ENCODE assay signal across 1 cellular context in genomic region chr3:31356941-31357340, GRCh38.
TF ChIP-seq lines count a peak whose summit lies in the region.

No MANE protein-coding gene starts in this region.

TF ChIP-seq in K562, 482 proteins besides CTCF, POLR2A, EP300 and RAD21 (continued from another document and continues in another):
- peak; percentile 40; the same call in 1 of the 2 replicates for TF ChIP-seq GMEB1 (CRISPR knock-in tag; IDR thresholded peaks at IDR 0.05)
- TF ChIP-seq HDGF (IDR thresholded peaks at IDR 0.05) = no peak
- TF ChIP-seq SRSF7 (optimal IDR thresholded peaks at IDR 0.05; ENCODE audit: low read depth, low read length) = no peak
- TF ChIP-seq POLR2G (IDR thresholded peaks at IDR 0.05; ENCODE audit: low read depth, low read length) = no peak
- TF ChIP-seq CEBPB (tag; IDR thresholded peaks at IDR 0.05) = peak; percentile 89
- no peak for TF ChIP-seq TRIM25 (IDR thresholded peaks at IDR 0.05; ENCODE audit: borderline replicate concordance)
- TF ChIP-seq ZNF280B (CRISPR knock-in tag; IDR thresholded peaks at IDR 0.05) = no peak
- TF ChIP-seq EHMT2 (IDR thresholded peaks at IDR 0.05) = peak; percentile 76; the same call in 1 of the 2 replicates
- peak; percentile 85; the same call in 1 of the 2 replicates for TF ChIP-seq GATAD2A (IDR thresholded peaks at IDR 0.05)
- TF ChIP-seq ZNF766 (CRISPR knock-in tag; conservative IDR thresholded peaks at IDR 0.05) = peak; percentile 77
- 0 out of 4 replicates have a peak, but pooled peaks of 1 of the 2 experiments have one; percentile 58 for TF ChIP-seq ZNF639 (CRISPR knock-in tag; conservative IDR thresholded peaks at IDR 0.05 in 1 of 2, IDR thresholded peaks at IDR 0.05 in 1 of 2)
- no peak for TF ChIP-seq ZNF263 (CRISPR knock-in tag; IDR thresholded peaks at IDR 0.05; ENCODE audit: borderline replicate concordance)
- peak; percentile 89 for TF ChIP-seq CXXC5 (CRISPR knock-in tag; IDR thresholded peaks at IDR 0.05)
- peak; percentile 67 for TF ChIP-seq SMARCA4 (IDR thresholded peaks at IDR 0.05)
- no peak for TF ChIP-seq CCNT2 (IDR thresholded peaks at IDR 0.05; ENCODE audit: borderline replicate concordance, extremely low read depth, insufficient read length, low read depth, low read length)
- peak; percentile 88; the same call in 1 of the 2 replicates for TF ChIP-seq DMBX1 (CRISPR knock-in tag; IDR thresholded peaks at IDR 0.05; ENCODE audit: borderline replicate concordance)
- TF ChIP-seq ATF1 (CRISPR knock-in tag; IDR thresholded peaks at IDR 0.05) = no peak
- TF ChIP-seq ATF1 (tag; IDR thresholded peaks at IDR 0.05) = no peak; the same call in 1 of the 2 replicates
- 0 out of 2 replicates have a peak, but pooled peaks have one; percentile 32 for TF ChIP-seq ZNF668 (CRISPR knock-in tag; IDR thresholded peaks at IDR 0.05)
- peak; percentile 62; the same call in 1 of the 2 replicates for TF ChIP-seq TOE1 (IDR thresholded peaks at IDR 0.05; ENCODE audit: borderline replicate concordance)
- no peak for TF ChIP-seq TOE1 (CRISPR knock-in tag; IDR thresholded peaks at IDR 0.05; ENCODE audit: borderline replicate concordance, low read depth)
- TF ChIP-seq JUND (IDR thresholded peaks at IDR 0.05; ENCODE audit: borderline replicate concordance, low read depth, low read length) = peak; percentile 63; the same call in 1 of the 2 replicates
- TF ChIP-seq JUND (tag; IDR thresholded peaks at IDR 0.05; ENCODE audit: borderline replicate concordance, low read depth, low read length) = peak; percentile 52; the same call in 2 of the 3 replicates
- peak; percentile 97 for TF ChIP-seq C11orf30 (IDR thresholded peaks at IDR 0.05; ENCODE audit: low read depth)
- TF ChIP-seq RHOXF2B (CRISPR knock-in tag; conservative IDR thresholded peaks at IDR 0.05) = peak; percentile 87; the same call in 1 of the 2 replicates
- TF ChIP-seq NR4A1 (CRISPR knock-in tag; IDR thresholded peaks at IDR 0.05) = no peak
- TF ChIP-seq NR4A1 (tag; IDR thresholded peaks at IDR 0.05) = peak; percentile 94
- peak; percentile 31; the same call in 1 of the 2 replicates for TF ChIP-seq KAT8 (IDR thresholded peaks at IDR 0.05; ENCODE audit: low read depth)
- no peak for TF ChIP-seq BCL6 (CRISPR knock-in tag; IDR thresholded peaks at IDR 0.05)
- no peak for TF ChIP-seq SMARCA5 (IDR thresholded peaks at IDR 0.05)
- no peak for TF ChIP-seq CEBPG (CRISPR knock-in tag; IDR thresholded peaks at IDR 0.05)
- TF ChIP-seq CEBPG (tag; conservative IDR thresholded peaks at IDR 0.05 in 1 of 2, IDR thresholded peaks at IDR 0.05 in 1 of 2) = peak in 1 of 2 experiments; percentile 80; a peak in 1 of 4 replicates
- 0 out of 2 replicates have a peak, but pooled peaks have one; percentile 38 for TF ChIP-seq KLF13 (tag; IDR thresholded peaks at IDR 0.05; ENCODE audit: borderline replicate concordance, low read depth)
- TF ChIP-seq CC2D1A (IDR thresholded peaks at IDR 0.05) = peak; percentile 23; the same call in 1 of the 2 replicates
- TF ChIP-seq MNT (conservative IDR thresholded peaks at IDR 0.05) = peak; percentile 14 to 37; a peak in 1 of 4 replicates
- TF ChIP-seq MECOM (CRISPR knock-in tag; IDR thresholded peaks at IDR 0.05) = peak; percentile 82
- TF ChIP-seq RREB1 (CRISPR knock-in tag; IDR thresholded peaks at IDR 0.05) = 0 out of 2 replicates have a peak, but pooled peaks have one; percentile 41
- TF ChIP-seq CHAMP1 (IDR thresholded peaks at IDR 0.05) = peak; percentile 74
- TF ChIP-seq RCOR1 (IDR thresholded peaks at IDR 0.05; ENCODE audit: borderline replicate concordance in 1 of 2, low read depth in 2 of 2, low read length in 2 of 2) = peak in 1 of 2 experiments; percentile 71; a peak in 1 of 4 replicates
- TF ChIP-seq FOXK2 (conservative IDR thresholded peaks at IDR 0.05 in 1 of 2, IDR thresholded peaks at IDR 0.05 in 1 of 2; ENCODE audit: low read depth in 2 of 2) = peak in 1 of 2 experiments; percentile 50; a peak in 2 of 4 replicates
- TF ChIP-seq BMI1 (IDR thresholded peaks at IDR 0.05; ENCODE audit: low read length) = no peak
- TF ChIP-seq IRF9 (tag; IDR thresholded peaks at IDR 0.05) = peak; percentile 51; the same call in 1 of the 2 replicates
- TF ChIP-seq ZBTB7A (IDR thresholded peaks at IDR 0.05; ENCODE audit: borderline replicate concordance, control insufficient read depth, low read depth, low read length) = no peak
- TF ChIP-seq ZNF583 (CRISPR knock-in tag; IDR thresholded peaks at IDR 0.05) = peak; percentile 85
- TF ChIP-seq NUFIP1 (IDR thresholded peaks at IDR 0.05; ENCODE audit: partially characterized antibody) = no peak
